14 cellular contexts compared by ENCODE assay signal in the genomic region with DNA sequence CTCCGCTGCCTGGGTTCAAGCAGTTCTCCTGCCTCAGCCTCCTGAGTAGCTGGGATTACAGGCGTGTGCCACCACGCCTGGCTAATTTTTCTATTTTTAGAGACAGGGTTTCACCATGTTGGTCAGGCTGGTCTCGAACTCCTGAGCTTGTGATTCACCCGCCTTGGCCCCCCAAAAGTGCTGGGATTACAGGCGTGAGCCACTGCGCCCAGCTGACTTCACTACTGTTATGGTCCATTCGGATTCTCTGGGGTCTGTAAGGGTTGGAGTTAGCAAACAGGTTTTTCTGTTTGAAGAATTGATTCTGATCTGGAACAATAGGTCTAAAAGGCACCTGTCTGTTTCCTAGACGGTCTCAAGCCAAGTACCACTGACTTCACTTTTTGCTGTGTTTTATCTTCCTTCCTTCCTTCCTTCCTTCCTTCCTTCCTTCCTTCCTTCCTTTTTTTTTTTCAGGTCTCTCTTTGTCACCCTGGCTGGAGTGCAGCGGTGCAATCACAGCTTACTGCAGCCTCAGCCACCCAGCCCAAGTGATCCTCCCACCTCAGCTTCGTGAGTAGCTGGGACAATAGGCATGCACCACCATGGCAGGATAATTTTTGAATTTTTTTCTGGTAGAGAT.
"Had no signal": no experiment of that assay in that cellular context is flagged by ENCODE, and none has a peak within 500 bp of the region (broad histone marks: within the 10 kb centered on the region; RNA-seq: fewer than 3 reads in every experiment).

No MANE protein-coding gene starts in this region.

- H3K27me3 Mint-ChIP-seq: natural killer cell treated with Interleukin-12 subunit alpha and Interleukin-12 subunit beta and Interleukin-15 and Interleukin-18, amount 100 ng/mL, for 72 hours; stimulated activated naive CD8-positive, alpha-beta T cell treated with anti-CD3 and anti-CD28 coated beads, Interleukin-15, amount 100 ng/mL, for 72 hours had no signal

- H3K27ac Mint-ChIP-seq: activated T-helper 1 cell treated with anti-CD3 and anti-CD28 coated beads, Interleukin-12 subunit alpha, Interleukin-12 subunit beta, Interleukin-2, Interleukin-4 antibody, amounts not matched to agents 30 ng/mL and 10 ng/mL and 1 ng/mL, durations not matched to agents 14 hours and 24 hours and 36 hours had no signal

- H3K9me3 ChIP-seq: gastrocnemius medialis, mucosa of descending colon, thoracic aorta had no signal

- H3K4me3 Mint-ChIP-seq: activated T-helper 1 cell treated with anti-CD3 and anti-CD28 coated beads, Interleukin-12 subunit alpha, Interleukin-12 subunit beta, Interleukin-2, Interleukin-4 antibody, amounts not matched to agents 30 ng/mL and 10 ng/mL and 1 ng/mL, durations not matched to agents 14 hours and 24 hours and 36 hours; natural killer cell treated with Interleukin-12 subunit alpha and Interleukin-12 subunit beta and Interleukin-15 and Interleukin-18, amount 100 ng/mL, for 72 hours; stimulated activated naive CD8-positive, alpha-beta T cell treated with anti-CD3 and anti-CD28 coated beads, Interleukin-15, amount 100 ng/mL, for 72 hours had no signal

- H3K27ac ChIP-seq: cardiac muscle cell, gastrocnemius medialis, thoracic aorta had no signal

- H3K4me1 ChIP-seq: gastrocnemius medialis had no signal

- DNase-seq: activated CD4-positive, alpha-beta T cell treated with anti-CD3 and anti-CD28 coated beads, Interleukin-2, amount 50 U/mL, for 48 hours; activated CD4-positive, CD25-positive, alpha-beta regulatory T cell treated with anti-CD3 and anti-CD28 coated beads, Interleukin-2, amount 50 U/mL, for 72 hours; activated naive CD4-positive, alpha-beta T cell treated with Interleukin-2 at 50 U/mL for 16 hours; gastrocnemius medialis; islet precursor cell; mammary epithelial cell; mucosa of descending colon; stimulated activated CD4-positive, alpha-beta T cell treated with anti-CD3 and anti-CD28 coated beads, Interleukin-12 subunit alpha, Interleukin-12 subunit beta, amount 100 ng/mL, for 4 hours; stimulated activated naive CD8-positive, alpha-beta T cell treated with anti-CD3 and anti-CD28 coated beads, Interleukin-15, amount 100 ng/mL, for 72 hours had no signal

- ATAC-seq: gastrocnemius medialis; left lobe of liver; mucosa of descending colon; natural killer cell treated with Interleukin-12 subunit alpha and Interleukin-12 subunit beta and Interleukin-15 and Interleukin-18, amount 100 ng/mL, for 72 hours; stimulated activated naive CD8-positive, alpha-beta T cell treated with anti-CD3 and anti-CD28 coated beads, Interleukin-15, amount 100 ng/mL, for 72 hours had no signal

- H3K36me3 Mint-ChIP-seq: natural killer cell treated with Interleukin-12 subunit alpha and Interleukin-12 subunit beta and Interleukin-15 and Interleukin-18, amount 100 ng/mL, for 72 hours had no signal

- H3K36me3 ChIP-seq: cardiac muscle cell, gastrocnemius medialis, thoracic aorta had no signal

- H3K4me3 ChIP-seq: cardiac muscle cell, gastrocnemius medialis, mucosa of descending colon, thoracic aorta had no signal

- H3K27me3 ChIP-seq: cardiac muscle cell, gastrocnemius medialis had no signal
